1 cellular context compared by ENCODE assay signal in the genomic region with DNA sequence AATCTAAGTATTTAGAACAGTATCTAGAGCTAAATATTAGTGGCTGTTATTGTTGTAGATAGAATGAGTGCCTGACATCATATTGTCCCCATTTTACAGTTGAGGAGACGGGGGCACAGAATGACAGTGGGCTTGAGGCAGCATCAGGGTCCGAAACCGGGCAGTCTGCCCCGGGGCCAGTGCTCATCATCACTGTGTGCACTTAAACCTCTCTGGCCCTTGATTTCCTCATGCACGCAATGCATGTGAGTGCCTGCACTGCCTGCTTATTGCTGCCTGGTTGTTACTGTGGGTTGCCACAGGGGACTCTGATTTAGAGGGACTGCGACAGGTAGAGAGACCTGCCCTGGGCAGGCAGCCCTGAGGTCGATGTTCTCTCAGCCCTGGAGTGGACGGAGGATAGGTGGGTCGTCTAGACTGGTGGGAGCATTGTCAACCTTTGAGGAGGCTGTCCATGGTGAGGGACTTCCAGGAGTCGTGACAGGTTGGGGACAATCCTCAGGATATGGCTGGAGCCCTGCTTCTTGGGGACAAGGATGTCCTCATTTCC.
TF ChIP-seq lines count a peak whose summit lies in the region.

No MANE protein-coding gene starts in this region.

TF ChIP-seq in HEK293, 187 proteins besides CTCF, POLR2A, EP300 and RAD21 (continued from another document):
- TF ChIP-seq, protein P1, sequence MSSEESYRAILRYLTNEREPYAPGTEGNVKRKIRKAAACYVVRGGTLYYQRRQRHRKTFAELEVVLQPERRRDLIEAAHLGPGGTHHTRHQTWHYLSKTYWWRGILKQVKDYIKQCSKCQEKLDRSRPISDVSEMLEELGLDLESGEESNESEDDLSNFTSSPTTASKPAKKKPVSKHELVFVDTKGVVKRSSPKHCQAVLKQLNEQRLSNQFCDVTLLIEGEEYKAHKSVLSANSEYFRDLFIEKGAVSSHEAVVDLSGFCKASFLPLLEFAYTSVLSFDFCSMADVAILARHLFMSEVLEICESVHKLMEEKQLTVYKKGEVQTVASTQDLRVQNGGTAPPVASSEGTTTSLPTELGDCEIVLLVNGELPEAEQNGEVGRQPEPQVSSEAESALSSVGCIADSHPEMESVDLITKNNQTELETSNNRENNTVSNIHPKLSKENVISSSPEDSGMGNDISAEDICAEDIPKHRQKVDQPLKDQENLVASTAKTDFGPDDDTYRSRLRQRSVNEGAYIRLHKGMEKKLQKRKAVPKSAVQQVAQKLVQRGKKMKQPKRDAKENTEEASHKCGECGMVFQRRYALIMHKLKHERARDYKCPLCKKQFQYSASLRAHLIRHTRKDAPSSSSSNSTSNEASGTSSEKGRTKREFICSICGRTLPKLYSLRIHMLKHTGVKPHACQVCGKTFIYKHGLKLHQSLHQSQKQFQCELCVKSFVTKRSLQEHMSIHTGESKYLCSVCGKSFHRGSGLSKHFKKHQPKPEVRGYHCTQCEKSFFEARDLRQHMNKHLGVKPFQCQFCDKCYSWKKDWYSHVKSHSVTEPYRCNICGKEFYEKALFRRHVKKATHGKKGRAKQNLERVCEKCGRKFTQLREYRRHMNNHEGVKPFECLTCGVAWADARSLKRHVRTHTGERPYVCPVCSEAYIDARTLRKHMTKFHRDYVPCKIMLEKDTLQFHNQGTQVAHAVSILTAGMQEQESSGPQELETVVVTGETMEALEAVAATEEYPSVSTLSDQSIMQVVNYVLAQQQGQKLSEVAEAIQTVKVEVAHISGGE (tag by site-specific recombination; conservative IDR thresholded peaks at IDR 0.05; ENCODE audit: low read depth): no peak
